ENCODE assay signal across 14 cellular contexts in the genomic region with DNA sequence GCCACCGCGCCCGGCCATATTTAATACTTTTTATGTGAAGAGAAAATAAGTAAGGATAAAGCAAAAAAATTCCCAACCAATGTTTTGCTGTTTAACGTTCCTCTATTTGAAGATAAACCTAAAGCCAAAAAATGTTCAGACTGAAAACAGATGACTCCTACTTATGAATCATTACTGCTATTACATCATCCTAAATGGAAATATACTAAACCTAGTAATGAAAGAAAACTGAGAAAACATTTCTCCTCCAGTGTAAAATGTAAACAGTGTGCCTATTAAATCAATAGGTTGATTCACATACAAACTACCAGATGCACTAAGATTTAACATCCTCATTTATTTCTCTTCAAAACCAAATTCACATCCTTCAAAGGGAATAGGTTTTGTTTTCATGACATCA. TPM values are rescaled to one million over a fixed set of nuclear protein-coding genes. Genes with fewer than 3 reads are reported as not detected.
DNase-seq lines count a peak whose midpoint lies in the region; ATAC-seq, FAIRE-seq and TF ChIP-seq lines count a peak whose summit lies in the region.
"Had no signal": no experiment of that assay in that cellular context is flagged by ENCODE, and none has a peak within 500 bp of the region (broad histone marks: within the 10 kb centered on the region; RNA-seq: fewer than 3 reads in every experiment).

No MANE protein-coding gene starts in this region.

- CTCF ChIA-PET in HepG2 (lab: Yijun Ruan, JAX; ENCODE audit: low intra/inter-chr PET ratio, low total read pairs), result no interaction called here
- CTCF ChIA-PET in naive thymus-derived CD4-positive, alpha-beta T cell (lab: Charles Lee), result no interaction called here

- H3K27me3 ChIP-seq in HepG2 (ENCODE audit: control insufficient read depth in 1 of 2, insufficient read depth in 2 of 2, low read length in 2 of 2) (no peaks in the 10 kb centered on the region), right lobe of liver (no peaks in the 10 kb centered on the region), RWPE2 (ENCODE audit: insufficient read depth, poor library complexity, severe bottlenecking) (no peaks in the 10 kb centered on the region)
- no peaks in the 10 kb centered on the region for H3K27me3 ChIP-seq in naive thymus-derived CD4-positive, alpha-beta T cell (ENCODE audit: control insufficient read depth in 2 of 2, insufficient read depth in 2 of 2, low read length in 2 of 2)
- H3K27me3 ChIP-seq: esophagus squamous epithelium had no signal

- intact Hi-C loops in HepG2 (cut with micrococcal nuclease; ENCODE audit: unreplicated experiment), result no loop called here
- intact Hi-C loops in right lobe of liver (cut with DNase I), result no loop called here
- intact Hi-C loops in naive thymus-derived CD4-positive, alpha-beta T cell (cut with micrococcal nuclease), result no loop called here

- H2AFZ ChIP-seq in HepG2 (ENCODE audit: low read length), result no peak overlapping the region

- TF ChIP-seq POLR2A in HepG2 (IDR thresholded peaks at IDR 0.05; ENCODE audit: insufficient read depth in 1 of 2, low read depth in 2 of 2, low read length in 2 of 2) (no peak), right lobe of liver (IDR thresholded peaks at IDR 0.05) (no peak)

- no peak for TF ChIP-seq CTCF in HepG2 (CRISPR knock-in tag; IDR thresholded peaks at IDR 0.05)
- no peak for TF ChIP-seq CTCF in right lobe of liver (IDR thresholded peaks at IDR 0.05)
- TF ChIP-seq CTCF in RWPE2 (IDR thresholded peaks at IDR 0.05; ENCODE audit: poor library complexity, severe bottlenecking), result no peak
- no peak for TF ChIP-seq CTCF in fibroblast of mammary gland (conservative IDR thresholded peaks at IDR 0.05; ENCODE audit: control insufficient read depth, insufficient read depth, low read depth, low read length)

- FAIRE-seq in HepG2 (lab: Jason Lieb, UNC), result no peak

- TF ChIP-seq RAD21 in HepG2 (CRISPR knock-in tag; IDR thresholded peaks at IDR 0.05), result no peak

- WGBS in HepG2 (ENCODE audit: low lambda C conversion rate), result 96% methylated on average over 4 of the region's 4 CpGs
- 89% methylated on average over 4 of the region's 4 CpGs for WGBS in right lobe of liver (ENCODE audit: insufficient coverage, low coverage, low lambda C conversion rate, missing lambda C conversion rate)

- no peaks in the 10 kb centered on the region for H3K27me3 Mint-ChIP-seq in naive thymus-derived CD4-positive, alpha-beta T cell
- no peaks in the 10 kb centered on the region for H3K27me3 Mint-ChIP-seq in stimulated activated naive B cell treated with anti-CD40 and anti-IgM and Interleukin-4, amounts not matched to agents 10 μg/mL and 1 μg/mL and 100 μg/mL, for 72 hours

- no peaks in the 10 kb centered on the region for H3K9me3 Mint-ChIP-seq in naive thymus-derived CD4-positive, alpha-beta T cell
- H3K9me3 Mint-ChIP-seq in stimulated activated naive B cell treated with anti-CD40 and anti-IgM and Interleukin-4, amounts not matched to agents 10 μg/mL and 1 μg/mL and 100 μg/mL, for 72 hours, result no peaks in the 10 kb centered on the region
- H3K9me3 Mint-ChIP-seq: CD14-positive monocyte; T-helper 1 cell treated with Interleukin-12 subunit alpha and Interleukin-12 subunit beta and Interleukin-4 antibody, amounts not matched to agents 30 μg/mL and 1 μg/mL, for 36 hours had no signal

- no peak for DNase-seq in HepG2 (ENCODE audit: low spot score)
- DNase-seq in right lobe of liver, result no peak
- no peak for DNase-seq in RWPE2 (ENCODE audit: low spot score)
- peak; percentile 73 for DNase-seq in fibroblast of mammary gland (ENCODE audit: low read depth)
- DNase-seq in naive thymus-derived CD4-positive, alpha-beta T cell, result no peak
- no peak for DNase-seq in NAMALWA (ENCODE audit: low spot score)
- no peak for DNase-seq in stimulated activated naive B cell treated with anti-CD40 and anti-IgM and Interleukin-4, amounts not matched to agents 10 μg/mL and 1 μg/mL and 100 μg/mL, for 72 hours
- DNase-seq: activated CD4-positive, alpha-beta T cell treated with anti-CD3 and anti-CD28 coated beads, Interleukin-2, amount 50 U/mL, for 48 hours; esophagus squamous epithelium; islet precursor cell; NCI-H187 had no signal

- H3K36me3 ChIP-seq in HepG2 (replicated peaks in 1 of 2; ENCODE audit: control insufficient read depth in 1 of 2, insufficient read depth in 2 of 2, low read length in 2 of 2), result peaks cover 15 to 55% of the 10 kb centered on the region in 2 experiments
- H3K36me3 ChIP-seq in right lobe of liver, result peaks cover 0 to 26% (median 5%) of the 10 kb centered on the region in 4 donors
- H3K36me3 ChIP-seq in RWPE2 (ENCODE audit: low read depth), result peaks cover 77% of the 10 kb centered on the region
- H3K36me3 ChIP-seq in naive thymus-derived CD4-positive, alpha-beta T cell (ENCODE audit: control insufficient read depth in 2 of 3, insufficient read depth in 3 of 3, low read length in 3 of 3), result peaks cover 3 to 35% (median 11%) of the 10 kb centered on the region in 3 experiments

- peaks cover 7 to 49% (median 27%) of the 10 kb centered on the region in 5 donors for H3K36me3 Mint-ChIP-seq in naive thymus-derived CD4-positive, alpha-beta T cell
- peaks cover 13 to 34% of the 10 kb centered on the region in 2 donors for H3K36me3 Mint-ChIP-seq in stimulated activated naive B cell treated with anti-CD40 and anti-IgM and Interleukin-4, amounts not matched to agents 10 μg/mL and 1 μg/mL and 100 μg/mL, for 72 hours

- POLR2A ChIA-PET in HepG2 (lab: Yijun Ruan, JAX), result no interaction called here
- POLR2A ChIA-PET in naive thymus-derived CD4-positive, alpha-beta T cell (lab: Charles Lee), result no interaction called here

- H3K4me1 ChIP-seq in HepG2 (ENCODE audit: insufficient read depth, low read length) (no peaks in the 10 kb centered on the region), right lobe of liver (no peaks in the 10 kb centered on the region), RWPE2 (ENCODE audit: insufficient read depth, poor library complexity, severe bottlenecking) (peaks cover 8% of the 10 kb centered on the region)
- no peaks in the 10 kb centered on the region for H3K4me1 ChIP-seq in naive thymus-derived CD4-positive, alpha-beta T cell (ENCODE audit: control insufficient read depth in 2 of 2, insufficient read depth in 2 of 2, low read length in 2 of 2)
- H3K4me1 ChIP-seq: esophagus squamous epithelium had no signal

- peak in 1 of 2 experiments; percentile 44; a peak in 1 of 4 replicates for TF ChIP-seq EP300 in HepG2 (IDR thresholded peaks at IDR 0.05; ENCODE audit: low read depth in 2 of 2, low read length in 2 of 2)
- TF ChIP-seq EP300 in HepG2 (CRISPR knock-in tag; IDR thresholded peaks at IDR 0.05; ENCODE audit: borderline replicate concordance), result no peak

- no TSS peak for BruUV-seq in HepG2 (replicated peaks; lab: Mats Ljungman, UMichigan)

- H3K27ac ChIP-seq in HepG2 (ENCODE audit: extremely low read length, insufficient read depth, low read length) (no peak overlapping the region), right lobe of liver (no peak overlapping the region), RWPE2 (ENCODE audit: poor library complexity, severe bottlenecking) (peak overlapping the region; percentile 8)
- no peak overlapping the region for H3K27ac ChIP-seq in naive thymus-derived CD4-positive, alpha-beta T cell (ENCODE audit: low read depth, low read length)
- H3K27ac ChIP-seq: esophagus squamous epithelium had no signal

- ATAC-seq in HepG2 (no peak), right lobe of liver (no peak), RWPE2 (ENCODE audit: low read depth) (peak; percentile 48; the same call in 2 of the 3 replicates), HG03432 (IDR thresholded peaks at IDR 0.05; ENCODE audit: unreplicated experiment) (no peak)
- ATAC-seq in naive thymus-derived CD4-positive, alpha-beta T cell, result no peak
- no peak for ATAC-seq in stimulated activated naive B cell treated with anti-CD40 and anti-IgM and Interleukin-4, amounts not matched to agents 10 μg/mL and 1 μg/mL and 100 μg/mL, for 72 hours (replicated peaks)

- H3K27ac Mint-ChIP-seq in naive thymus-derived CD4-positive, alpha-beta T cell, result no peak overlapping the region
- H3K27ac Mint-ChIP-seq in stimulated activated naive B cell treated with anti-CD40 and anti-IgM and Interleukin-4, amounts not matched to agents 10 μg/mL and 1 μg/mL and 100 μg/mL, for 72 hours, result no peak overlapping the region
- H3K27ac Mint-ChIP-seq: CD14-positive monocyte; T-helper 1 cell treated with Interleukin-12 subunit alpha and Interleukin-12 subunit beta and Interleukin-4 antibody, amounts not matched to agents 30 μg/mL and 1 μg/mL, for 36 hours had no signal

- H3K9me3 ChIP-seq in HepG2 (ENCODE audit: low read length), result no peaks in the 10 kb centered on the region
- H3K9me3 ChIP-seq in right lobe of liver, result no peaks in the 10 kb centered on the region
- no peaks in the 10 kb centered on the region for H3K9me3 ChIP-seq in RWPE2 (ENCODE audit: severe bottlenecking)
- H3K9me3 ChIP-seq in naive thymus-derived CD4-positive, alpha-beta T cell (ENCODE audit: control insufficient read depth in 2 of 3, low read length in 3 of 3), result no peaks in the 10 kb centered on the region
- H3K9me3 ChIP-seq: esophagus squamous epithelium had no signal

- no peak overlapping the region for H3K4me3 Mint-ChIP-seq in naive thymus-derived CD4-positive, alpha-beta T cell
- no peak overlapping the region for H3K4me3 Mint-ChIP-seq in stimulated activated naive B cell treated with anti-CD40 and anti-IgM and Interleukin-4, amounts not matched to agents 10 μg/mL and 1 μg/mL and 100 μg/mL, for 72 hours
- H3K4me3 Mint-ChIP-seq: CD14-positive monocyte; T-helper 1 cell treated with Interleukin-12 subunit alpha and Interleukin-12 subunit beta and Interleukin-4 antibody, amounts not matched to agents 30 μg/mL and 1 μg/mL, for 36 hours had no signal

- H3K4me1 Mint-ChIP-seq in naive thymus-derived CD4-positive, alpha-beta T cell, result peaks cover 0 to 4% (median 0%) of the 10 kb centered on the region in 7 donors
- H3K4me1 Mint-ChIP-seq in stimulated activated naive B cell treated with anti-CD40 and anti-IgM and Interleukin-4, amounts not matched to agents 10 μg/mL and 1 μg/mL and 100 μg/mL, for 72 hours, result no peaks in the 10 kb centered on the region
- H3K4me1 Mint-ChIP-seq: CD14-positive monocyte had no signal

- H3K9ac ChIP-seq in HepG2 (ENCODE audit: insufficient read depth, low read depth, low read length), result no peak overlapping the region

- H3K4me2 ChIP-seq in HepG2 (ENCODE audit: low read depth, low read length), result no peak overlapping the region

- no peaks in the 10 kb centered on the region for H4K20me1 ChIP-seq in HepG2 (ENCODE audit: insufficient read depth, low read length)

- in situ Hi-C loops in HepG2 (cut with HindIII; ENCODE audit: extremely low pct_ligation_motif_present, low pct_unique_long_range_greater_than_20kb), result no loop called here

- no peak overlapping the region for H3K4me3 ChIP-seq in HepG2 (replicated peaks in 1 of 3; ENCODE audit: insufficient read depth in 1 of 3, low read depth in 2 of 3, low read length in 3 of 3)
- no peak overlapping the region for H3K4me3 ChIP-seq in right lobe of liver
- H3K4me3 ChIP-seq in RWPE2 (ENCODE audit: severe bottlenecking), result no peak overlapping the region
- no peak overlapping the region for H3K4me3 ChIP-seq in fibroblast of mammary gland (ENCODE audit: control insufficient read depth, low read depth, low read length)
- H3K4me3 ChIP-seq in naive thymus-derived CD4-positive, alpha-beta T cell (ENCODE audit: low read length), result no peak overlapping the region
- H3K4me3 ChIP-seq: esophagus squamous epithelium had no signal

- H3K79me2 ChIP-seq in HepG2 (ENCODE audit: insufficient read depth, low read length), result no peaks in the 10 kb centered on the region

RNA-seq across cellular contexts. Expression of a gene that starts 43.5 kb away (rescaled TPM):
- total RNA-seq in HepG2 (2016; rRNA removed; fragmentation: Illumina TruSeq; extraction: Trizol) (29.2 and 52.2 TPM in 2 replicates), right lobe of liver (1 to 10 TPM; 5.2 to 7.8 (median 7.2) TPM)
- 4.8 and 6.0 TPM in 2 replicates for total RNA-seq in HepG2 (2016; cell fraction: cytosol; rRNA removed; fragmentation: Illumina TruSeq; extraction: Trizol; ENCODE audit: low read depth)
- 31.1 and 52.7 TPM in 2 replicates for total RNA-seq in HepG2 (2016; cell fraction: insoluble cytoplasmic fraction; rRNA removed; fragmentation: Illumina TruSeq; extraction: Trizol)
- total RNA-seq in HepG2 (2016; cell fraction: membrane; rRNA removed; fragmentation: Illumina TruSeq; extraction: Trizol), result 11.5 and 13.5 TPM in 2 replicates
- 29.2 and 32.8 TPM in 2 replicates for total RNA-seq in HepG2 (2016; cell fraction: nucleus; rRNA removed; fragmentation: Illumina TruSeq; extraction: Trizol)
- polyA plus RNA-seq in HepG2 (2011; rRNA removed), result 4.9 and 5.7 TPM in 2 replicates
- polyA plus RNA-seq in HepG2 (2011; cell fraction: cytosol; rRNA removed), result 2.0 and 3.3 TPM in 2 replicates
- polyA plus RNA-seq in HepG2 (2011; cell fraction: nucleus; rRNA removed), result 5.7 and 7.6 TPM in 2 replicates
- 20.9 and 28.6 TPM in 2 replicates for polyA plus RNA-seq in HepG2 (2012)
- 0.75 and 1.2 TPM in 2 replicates for polyA plus RNA-seq in HepG2 (2016; cell fraction: cytosol; fragmentation: Illumina TruSeq; extraction: Trizol; ENCODE audit: low read depth)
- polyA plus RNA-seq in HepG2 (2016; cell fraction: insoluble cytoplasmic fraction; fragmentation: Illumina TruSeq; extraction: Trizol; ENCODE audit: low read depth), result 38.5 and 41.2 TPM in 2 replicates
- polyA plus RNA-seq in HepG2 (2016; cell fraction: membrane; fragmentation: Illumina TruSeq; extraction: Trizol; ENCODE audit: low read depth), result 1.9 and 2.3 TPM in 2 replicates
- polyA plus RNA-seq in HepG2 (2016; cell fraction: nucleus; fragmentation: Illumina TruSeq; extraction: Trizol; ENCODE audit: insufficient read depth, low read depth), result 36.0 and 37.0 TPM in 2 replicates
- polyA minus RNA-seq in HepG2 (2011; rRNA and poly(A)+ RNA removed; ENCODE audit: low replicate concordance), result 1.5 and 2.0 TPM in 2 replicates
- 6.3 and 6.7 TPM in 2 replicates for polyA minus RNA-seq in HepG2 (2011; cell fraction: cytosol; rRNA and poly(A)+ RNA removed)
- 21.5 and 24.7 TPM in 2 replicates for polyA minus RNA-seq in HepG2 (2011; cell fraction: nucleus; rRNA and poly(A)+ RNA removed)
- 10 to 100 TPM; 14.4 to 32.0 (median 23.5) TPM for total RNA-seq in naive thymus-derived CD4-positive, alpha-beta T cell
- 10 to 100 TPM; 32.5 to 42.6 TPM for polyA plus RNA-seq in naive thymus-derived CD4-positive, alpha-beta T cell
